Comparison of ENCODE assay signal across 1 cellular context in genomic region chr18:12589419-12589818, GRCh38.
TF ChIP-seq lines count a peak whose summit lies in the region.

No MANE protein-coding gene starts in this region.

TF ChIP-seq in K562, 482 proteins besides CTCF, POLR2A, EP300 and RAD21:
- TF ChIP-seq PBX2 (CRISPR knock-in tag; IDR thresholded peaks at IDR 0.05; ENCODE audit: low read depth) (no peak), PBX2 (tag; conservative IDR thresholded peaks at IDR 0.05; ENCODE audit: low read depth) (0 out of 2 replicates have a peak, but pooled peaks have one; percentile 19), GMEB1 (CRISPR knock-in tag; IDR thresholded peaks at IDR 0.05) (no peak)
TF ChIP-seq in K562: peak in this region for 1.
